Comparison of ENCODE assay signal across 8 cellular contexts in the genomic region with DNA sequence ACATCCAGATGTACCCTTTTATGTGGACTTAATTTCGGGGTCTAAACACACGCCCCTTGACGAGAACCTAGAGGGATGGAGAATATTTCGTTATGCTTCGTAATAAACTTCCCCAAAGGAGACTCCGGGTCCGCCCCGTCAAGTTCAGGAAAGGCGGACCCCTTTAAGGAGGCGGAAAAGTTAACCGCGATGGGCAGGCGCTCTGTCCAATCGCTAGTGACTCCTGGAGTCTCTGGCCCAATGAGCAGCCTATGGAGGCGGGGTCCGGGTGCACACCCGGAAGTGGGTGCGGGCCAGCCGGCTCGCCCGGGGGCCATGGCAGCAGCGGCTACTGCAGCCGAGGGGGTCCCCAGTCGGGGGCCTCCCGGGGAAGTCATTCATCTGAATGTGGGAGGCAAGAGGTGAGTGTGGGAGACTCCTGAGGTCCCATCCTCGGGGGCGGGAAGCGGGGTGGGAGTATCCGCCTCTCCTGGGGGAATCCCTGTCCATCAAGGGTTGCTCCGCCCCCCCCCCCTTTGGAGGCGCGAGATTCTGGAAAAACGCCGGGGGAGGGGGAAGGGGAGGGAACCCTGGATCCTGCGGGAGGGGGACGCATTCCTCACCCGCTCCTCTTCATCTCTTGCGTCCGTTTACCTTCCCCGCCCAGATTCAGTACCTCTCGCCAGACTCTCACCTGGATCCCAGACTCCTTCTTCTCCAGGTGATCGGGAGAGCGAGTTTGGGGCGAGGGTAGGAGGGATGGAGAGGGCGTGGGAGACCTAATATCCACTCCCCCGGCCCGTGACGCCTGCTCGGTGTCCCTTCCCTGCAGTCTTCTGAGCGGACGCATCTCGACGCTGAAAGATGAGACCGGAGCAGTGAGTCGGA. TPM values are rescaled to one million over a fixed set of nuclear protein-coding genes. Genes with fewer than 3 reads are reported as not detected.
DNase-seq lines count a peak whose midpoint lies in the region; ATAC-seq and TF ChIP-seq lines count a peak whose summit lies in the region.

A gene with protein sequence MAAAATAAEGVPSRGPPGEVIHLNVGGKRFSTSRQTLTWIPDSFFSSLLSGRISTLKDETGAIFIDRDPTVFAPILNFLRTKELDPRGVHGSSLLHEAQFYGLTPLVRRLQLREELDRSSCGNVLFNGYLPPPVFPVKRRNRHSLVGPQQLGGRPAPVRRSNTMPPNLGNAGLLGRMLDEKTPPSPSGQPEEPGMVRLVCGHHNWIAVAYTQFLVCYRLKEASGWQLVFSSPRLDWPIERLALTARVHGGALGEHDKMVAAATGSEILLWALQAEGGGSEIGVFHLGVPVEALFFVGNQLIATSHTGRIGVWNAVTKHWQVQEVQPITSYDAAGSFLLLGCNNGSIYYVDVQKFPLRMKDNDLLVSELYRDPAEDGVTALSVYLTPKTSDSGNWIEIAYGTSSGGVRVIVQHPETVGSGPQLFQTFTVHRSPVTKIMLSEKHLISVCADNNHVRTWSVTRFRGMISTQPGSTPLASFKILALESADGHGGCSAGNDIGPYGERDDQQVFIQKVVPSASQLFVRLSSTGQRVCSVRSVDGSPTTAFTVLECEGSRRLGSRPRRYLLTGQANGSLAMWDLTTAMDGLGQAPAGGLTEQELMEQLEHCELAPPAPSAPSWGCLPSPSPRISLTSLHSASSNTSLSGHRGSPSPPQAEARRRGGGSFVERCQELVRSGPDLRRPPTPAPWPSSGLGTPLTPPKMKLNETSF (plus strand): TSS at position 289 of the 867 bp plus-strand sequence. CDS start 27 bp downstream, at position 316.

- TF ChIP-seq CTCF in DOHH2 (IDR thresholded peaks at IDR 0.05; ENCODE audit: low read depth, low read length, poor library complexity, severe bottlenecking): no peak

- peaks cover 24% of the 10 kb centered on the region for H3K4me1 ChIP-seq in DOHH2 (ENCODE audit: control insufficient read depth, low read length)

- ATAC-seq in naive thymus-derived CD8-positive, alpha-beta T cell: peak; percentile 99 to 100
- ATAC-seq in stimulated activated naive B cell treated with anti-CD40 and anti-IgM and Interleukin-4, amounts not matched to agents 10 μg/mL and 1 μg/mL and 100 μg/mL, for 72 hours (replicated peaks): peak; percentile 96 to 98

- no peaks in the 10 kb centered on the region for H4K20me1 ChIP-seq in DOHH2 (ENCODE audit: control insufficient read depth, insufficient read depth, low read depth, low read length)

- no peaks in the 10 kb centered on the region for H3K9me3 Mint-ChIP-seq in naive thymus-derived CD8-positive, alpha-beta T cell
- H3K9me3 Mint-ChIP-seq in stimulated activated naive B cell treated with anti-CD40 and anti-IgM and Interleukin-4, amounts not matched to agents 10 μg/mL and 1 μg/mL and 100 μg/mL, for 72 hours: no peaks in the 10 kb centered on the region

- no peaks in the 10 kb centered on the region for H3K27me3 Mint-ChIP-seq in naive thymus-derived CD8-positive, alpha-beta T cell
- no peaks in the 10 kb centered on the region for H3K27me3 Mint-ChIP-seq in stimulated activated naive B cell treated with anti-CD40 and anti-IgM and Interleukin-4, amounts not matched to agents 10 μg/mL and 1 μg/mL and 100 μg/mL, for 72 hours

- POLR2A ChIA-PET in naive thymus-derived CD8-positive, alpha-beta T cell (lab: Charles Lee): interaction anchor here (0.7 to 1.7 kb wide), 3 partner anchors 33 to 781 kb away, joined by 3 to 6 read pairs (median 4); no protein-coding TSS in a partner anchor

- DNase-seq in GOT3 (lab: John Stamatoyannopoulos, UW) (peak; percentile 78), LHCN-M2 (ENCODE audit: low read depth) (peak; percentile 93), RPMI8226 (peak; percentile 94), fibroblast of gingiva (ENCODE audit: low read depth) (peak; percentile 92)
- DNase-seq in activated T-helper 1 cell treated with anti-CD3 and anti-CD28 coated beads, Interleukin-2, amount 50 U/mL, for 16 hours (ENCODE audit: low read depth in 1 of 2, low spot score in 1 of 2): peak; percentile 78 to 87
- peak; percentile 87 to 97 (median 93) for DNase-seq in naive thymus-derived CD8-positive, alpha-beta T cell
- DNase-seq in stimulated activated naive B cell treated with anti-CD40 and anti-IgM and Interleukin-4, amounts not matched to agents 10 μg/mL and 1 μg/mL and 100 μg/mL, for 72 hours: peak; percentile 94

- no peaks in the 10 kb centered on the region for H3F3A ChIP-seq in DOHH2 (ENCODE audit: control insufficient read depth, insufficient read depth)

- H3K36me3 Mint-ChIP-seq in naive thymus-derived CD8-positive, alpha-beta T cell: peaks cover 0 to 28% (median 0%) of the 10 kb centered on the region in 3 donors
- H3K36me3 Mint-ChIP-seq in stimulated activated naive B cell treated with anti-CD40 and anti-IgM and Interleukin-4, amounts not matched to agents 10 μg/mL and 1 μg/mL and 100 μg/mL, for 72 hours: peaks cover 24 to 28% of the 10 kb centered on the region in 2 donors

- peaks cover 27% of the 10 kb centered on the region for H3K36me3 ChIP-seq in DOHH2 (ENCODE audit: control insufficient read depth, low read length)

- peaks cover 11 to 28% (median 27%) of the 10 kb centered on the region in 4 donors for H3K4me1 Mint-ChIP-seq in naive thymus-derived CD8-positive, alpha-beta T cell
- peaks cover 16 to 41% of the 10 kb centered on the region in 2 donors for H3K4me1 Mint-ChIP-seq in stimulated activated naive B cell treated with anti-CD40 and anti-IgM and Interleukin-4, amounts not matched to agents 10 μg/mL and 1 μg/mL and 100 μg/mL, for 72 hours

- peak within 1 kb of the TSS; percentile 99 for H3K4me3 ChIP-seq in DOHH2 (ENCODE audit: low read length)

- peak within 1 kb of the TSS; percentile 80 to 94 (median 90) for H3K27ac Mint-ChIP-seq in naive thymus-derived CD8-positive, alpha-beta T cell
- H3K27ac Mint-ChIP-seq in stimulated activated naive B cell treated with anti-CD40 and anti-IgM and Interleukin-4, amounts not matched to agents 10 μg/mL and 1 μg/mL and 100 μg/mL, for 72 hours: peak within 1 kb of the TSS; percentile 94

- H3K4me3 Mint-ChIP-seq in naive thymus-derived CD8-positive, alpha-beta T cell: peak within 1 kb of the TSS; percentile 77 to 94 (median 90)
- peak within 1 kb of the TSS; percentile 81 to 89 for H3K4me3 Mint-ChIP-seq in stimulated activated naive B cell treated with anti-CD40 and anti-IgM and Interleukin-4, amounts not matched to agents 10 μg/mL and 1 μg/mL and 100 μg/mL, for 72 hours

- H3K9me3 ChIP-seq in DOHH2 (ENCODE audit: control insufficient read depth, insufficient read depth, low read length): no peaks in the 10 kb centered on the region

- peak within 1 kb of the TSS; percentile 50; the same call in 1 of the 2 replicates for H3K27ac ChIP-seq in DOHH2 (ENCODE audit: low read depth, low read length)

- H3K9me2 ChIP-seq in DOHH2 (replicated peaks; ENCODE audit: control insufficient read depth, low read length): no peaks in the 10 kb centered on the region

- peak within 1 kb of the TSS; percentile 96 for H3K4me2 ChIP-seq in DOHH2 (ENCODE audit: low read length)

- peaks cover 9% of the 10 kb centered on the region for H3K79me2 ChIP-seq in DOHH2 (ENCODE audit: control insufficient read depth, low read length)

- no peaks in the 10 kb centered on the region for H3K27me3 ChIP-seq in DOHH2 (ENCODE audit: control insufficient read depth, low read length)

RNA-seq across cellular contexts. Expression of the gene that starts here (rescaled TPM):
- 63.5 and 85.6 TPM in 2 replicates for total RNA-seq in LHCN-M2 (2014; rRNA removed)
- 89.2 TPM for polyA plus RNA-seq in LHCN-M2 (2012)
- total RNA-seq in naive thymus-derived CD8-positive, alpha-beta T cell: 100 to 1,000 TPM; 116 to 122 TPM
- polyA plus RNA-seq in naive thymus-derived CD8-positive, alpha-beta T cell: 10 to 100 TPM; 85.3 to 98.9 (median 89.9) TPM

Comparison
In these comparisons a context has a peak if more than half of its experiments do, and no peak if none do; other contexts are left out.
1. Peak in every context shown above with its lines: DNase-seq, ATAC-seq, H3K4me3 ChIP-seq and H3K27ac ChIP-seq.